Comparison of ENCODE assay signal across 25 cellular contexts in genomic region chr3:46188708-46189107, GRCh38. TPM values are rescaled to one million over a fixed set of nuclear protein-coding genes. Genes with fewer than 3 reads are reported as not detected.
"Had no signal": no experiment of that assay in that cellular context is flagged by ENCODE, and none has a peak within 500 bp of the region (broad histone marks: within the 10 kb centered on the region; RNA-seq: fewer than 3 reads in every experiment).

No MANE protein-coding gene starts in this region.

- H3K9me3 ChIP-seq: pancreas, transverse colon had no signal

- H3K27ac Mint-ChIP-seq: progenitor cell of endocrine pancreas had no signal

- FAIRE-seq: frontal cortex, islet of Langerhans, pancreas, small intestine had no signal

- H3K4me1 ChIP-seq: pancreas had no signal

- H3K4me1 Mint-ChIP-seq: neural crest cell had no signal

- H3K27me3 Mint-ChIP-seq: progenitor cell of endocrine pancreas had no signal

- H3K27ac ChIP-seq: coronary artery, dorsolateral prefrontal cortex, heart left ventricle, pancreas, stomach, thoracic aorta, transverse colon had no signal

- ATAC-seq: heart left ventricle; naive thymus-derived CD4-positive, alpha-beta T cell; right cardiac atrium had no signal

- H3K4me3 Mint-ChIP-seq: naive thymus-derived CD4-positive, alpha-beta T cell; neural crest cell had no signal

- H3K4me3 ChIP-seq: coronary artery, dorsolateral prefrontal cortex, heart left ventricle, pancreas, stomach, thoracic aorta, transverse colon had no signal

- H3K36me3 ChIP-seq: heart left ventricle, pancreas, stomach, thoracic aorta, transverse colon had no signal

- H3K27me3 ChIP-seq: heart left ventricle, pancreas, stomach, transverse colon had no signal

- DNase-seq: dorsolateral prefrontal cortex; effector CD8-positive, alpha-beta T cell; heart left ventricle; hippocampal formation; naive thymus-derived CD4-positive, alpha-beta T cell; nucleus accumbens; pancreas; right cardiac atrium; small intestine; stimulated activated CD4-positive, alpha-beta T cell treated with anti-CD3 and anti-CD28 coated beads, Interleukin-12 subunit alpha, Interleukin-12 subunit beta, amount 100 ng/mL, for 4 hours; stimulated activated naive CD4-positive, alpha-beta T cell; stomach; substantia nigra; transverse colon had no signal

RNA-seq across cellular contexts. Expression of gene CCR1, which starts 19.4 kb away (rescaled TPM):
- total RNA-seq: glomerular endothelial cell, lung microvascular endothelial cell had no signal

RNA-seq across cellular contexts. Expression of gene CCR3, which starts 53.6 kb away (rescaled TPM):
- total RNA-seq: esophagus mucosa, frontal cortex, glomerular endothelial cell, lung microvascular endothelial cell, mesenteric fat pad, neural crest cell, progenitor cell of endocrine pancreas, right cardiac atrium, thoracic aorta, transverse colon, urinary bladder had no signal
- polyA plus RNA-seq: heart left ventricle; naive thymus-derived CD4-positive, alpha-beta T cell; pancreas; right cardiac atrium; small intestine; urinary bladder had no signal
